In the genomic region with DNA sequence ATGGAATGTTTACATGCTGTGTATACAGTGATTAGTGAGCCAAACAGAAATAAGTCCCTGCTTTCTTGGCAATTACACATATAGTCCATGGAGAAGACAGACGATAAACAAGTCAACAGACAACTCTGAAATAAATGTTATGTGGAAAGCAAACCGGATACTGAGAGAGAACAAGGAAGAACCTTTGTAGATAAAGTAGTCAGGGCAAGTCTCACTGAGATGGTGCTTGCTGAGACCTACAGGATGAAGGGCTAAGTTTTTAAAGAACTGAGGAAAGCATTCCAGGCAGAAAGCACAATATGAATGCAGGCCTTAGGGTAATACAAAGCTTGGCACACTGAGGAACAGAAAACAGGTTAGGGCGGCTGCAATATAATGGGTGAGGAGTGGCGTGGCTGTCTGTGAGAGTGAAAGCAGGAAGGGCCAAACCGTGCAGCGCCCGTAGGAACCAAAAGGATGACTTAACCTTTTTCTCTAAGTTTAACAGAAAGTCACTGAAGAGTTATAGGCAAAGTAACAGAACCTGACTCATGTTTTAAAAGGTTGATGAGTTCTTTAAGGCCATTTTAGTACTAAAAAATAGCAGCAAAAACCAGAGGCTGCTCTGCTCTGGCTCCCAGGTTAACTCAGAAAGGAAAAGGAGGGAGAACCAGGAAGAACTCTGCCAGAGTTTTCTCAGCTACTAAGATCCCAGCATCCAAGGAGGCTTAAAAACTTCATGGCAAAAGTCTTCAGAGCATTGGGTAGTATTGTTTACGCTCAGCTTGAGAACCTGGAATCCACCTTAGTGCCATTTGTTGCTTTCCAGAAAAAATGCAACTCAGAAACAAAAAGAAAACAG, we compare ENCODE assay signal across 8 cellular contexts. TPM values are rescaled to one million over a fixed set of nuclear protein-coding genes. Genes with fewer than 3 reads are reported as not detected.
DNase-seq lines count a peak whose midpoint lies in the region; ATAC-seq lines count a peak whose summit lies in the region.

No MANE protein-coding gene starts in this region.

- peak overlapping the region; percentile 96 for H3K27ac Mint-ChIP-seq in T-helper 17 cell

- peak overlapping the region; percentile 46 for H3K27ac ChIP-seq in epithelial cell of prostate

- DNase-seq in T-helper 17 cell = no peak
- DNase-seq in epithelial cell of prostate (ENCODE audit: low read depth, low spot score) = peak; percentile 14
- DNase-seq in stimulated activated CD4-positive, alpha-beta T cell treated with anti-CD3 and anti-CD28 coated beads, Interleukin-15, amount 100 ng/mL, for 24 hours = peak; percentile 48
- no peak for DNase-seq in superior temporal gyrus (ENCODE audit: extremely low spot score)
- no peak for DNase-seq in hypothalamus (lab: John Stamatoyannopoulos, UW)
- no peak for DNase-seq in NCI-H226

- H3K4me1 Mint-ChIP-seq in T-helper 17 cell = peaks cover 25% of the 10 kb centered on the region

- peaks cover 2% of the 10 kb centered on the region for H3K36me3 Mint-ChIP-seq in T-helper 17 cell (ENCODE audit: low read depth)

- H3K9me3 ChIP-seq in T-helper 17 cell (ENCODE audit: control insufficient read depth, low read length, poor library complexity, severe bottlenecking) = no peaks in the 10 kb centered on the region

- no peaks in the 10 kb centered on the region for H3K27me3 Mint-ChIP-seq in T-helper 17 cell

- ATAC-seq in GM19025 (IDR thresholded peaks at IDR 0.05; ENCODE audit: low read depth, unreplicated experiment) = peak; percentile 89
- ATAC-seq in HG03045 (IDR thresholded peaks at IDR 0.05; ENCODE audit: unreplicated experiment) = peak; percentile 88
- peak; percentile 51 for ATAC-seq in T-helper 17 cell

- H3K4me3 Mint-ChIP-seq in T-helper 17 cell = peak overlapping the region; percentile 89

RNA-seq across cellular contexts. Expression of gene TTF2, which starts 8.7 kb away (rescaled TPM):
- total RNA-seq in T-helper 17 cell = 10 to 100 TPM; 49.2 to 50.9 TPM

RNA-seq across cellular contexts. Expression of gene CD101, which starts 49.9 kb away (rescaled TPM):
- 1 to 10 TPM; 1.9 to 5.7 TPM for total RNA-seq in T-helper 17 cell

Comparison
In these comparisons a context has a peak if more than half of its experiments do, and no peak if none do; other contexts are left out.
1. DNase-seq: peak in epithelial cell of prostate (single experiment) and stimulated activated CD4-positive, alpha-beta T cell treated with anti-CD3 and anti-CD28 coated beads, Interleukin-15, amount 100 ng/mL, for 24 hours (single experiment); none in T-helper 17 cell (0 of 3), superior temporal gyrus (single experiment), hypothalamus (0 of 51) and NCI-H226 (single experiment).
2. Peak in every context shown above with its lines, with median percentiles within 50 percentile points of each other: ATAC-seq.